In the genomic region with DNA sequence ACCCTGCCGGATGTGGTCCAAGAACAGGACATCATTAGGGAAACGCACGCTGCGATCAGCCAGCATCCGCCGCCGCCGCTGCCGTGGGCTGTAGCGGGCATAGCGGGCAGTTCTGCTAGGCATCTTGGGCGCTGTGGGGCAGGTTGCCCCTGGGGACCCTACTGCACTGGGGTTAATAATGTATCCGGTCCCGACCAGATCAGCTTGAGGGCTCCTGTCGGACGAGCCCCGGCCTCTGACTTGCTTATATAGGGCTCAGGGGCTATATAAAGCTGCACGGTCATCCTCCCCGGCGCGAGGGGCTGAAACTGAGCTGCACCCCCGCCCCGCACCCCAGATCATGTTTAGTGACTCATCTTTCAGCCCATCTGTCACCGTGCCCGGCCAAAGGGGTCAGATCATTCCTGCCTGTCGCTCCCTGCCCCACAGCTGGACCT, we compare ENCODE assay signal across 9 cellular contexts. TPM values are rescaled to one million over a fixed set of nuclear protein-coding genes. Genes with fewer than 3 reads are reported as not detected.
DNase-seq lines count a peak whose midpoint lies in the region; ATAC-seq and TF ChIP-seq lines count a peak whose summit lies in the region.
"Had no signal": no experiment of that assay in that cellular context is flagged by ENCODE, and none has a peak within 500 bp of the region (broad histone marks: within the 10 kb centered on the region; RNA-seq: fewer than 3 reads in every experiment).

A gene with protein sequence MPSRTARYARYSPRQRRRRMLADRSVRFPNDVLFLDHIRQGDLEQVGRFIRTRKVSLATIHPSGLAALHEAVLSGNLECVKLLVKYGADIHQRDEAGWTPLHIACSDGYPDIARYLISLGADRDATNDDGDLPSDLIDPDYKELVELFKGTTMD (minus strand): TSS at position 220 of the 437 bp plus-strand sequence. CDS start 97 bp downstream, at position 123.

- H3K4me1 ChIP-seq in SJCRH30 (peaks cover 12% of the 10 kb centered on the region), psoas muscle (peaks cover 38% of the 10 kb centered on the region), mucosa of descending colon (ENCODE audit: low read depth) (peaks cover 7% of the 10 kb centered on the region)

- peak within 1 kb of the TSS; percentile 57 for H3K4me3 ChIP-seq in GM12875 (ENCODE audit: low read depth, low read length)
- H3K4me3 ChIP-seq in SJCRH30 = peak within 1 kb of the TSS; percentile 77
- peak within 1 kb of the TSS; percentile 68 for H3K4me3 ChIP-seq in fibroblast of mammary gland (ENCODE audit: control insufficient read depth, low read depth, low read length)
- H3K4me3 ChIP-seq in psoas muscle = peak within 1 kb of the TSS; percentile 72
- no peak within 1 kb of the TSS for H3K4me3 ChIP-seq in mucosa of descending colon

- H3K36me3 ChIP-seq in SJCRH30 (no peaks in the 10 kb centered on the region), psoas muscle (ENCODE audit: insufficient read depth in 1 of 2, low read depth in 1 of 2) (peaks cover 0 to 9% of the 10 kb centered on the region in 2 donors), mucosa of descending colon (ENCODE audit: low read depth) (no peaks in the 10 kb centered on the region)

- H3K27ac ChIP-seq in SJCRH30 = no peak within 1 kb of the TSS
- H3K27ac ChIP-seq in psoas muscle = peak within 1 kb of the TSS; percentile 98

- H3K9me3 ChIP-seq in SJCRH30 (replicated peaks) (no peaks in the 10 kb centered on the region), psoas muscle (no peaks in the 10 kb centered on the region), mucosa of descending colon (no peaks in the 10 kb centered on the region)

- TF ChIP-seq CTCF in GM12875 (IDR thresholded peaks at IDR 0.05; ENCODE audit: borderline replicate concordance, insufficient read depth, low read depth, low read length) (no peak), fibroblast of mammary gland (conservative IDR thresholded peaks at IDR 0.05; ENCODE audit: control insufficient read depth, insufficient read depth, low read depth, low read length) (no peak), psoas muscle (IDR thresholded peaks at IDR 0.05) (no peak), mucosa of descending colon (IDR thresholded peaks at IDR 0.05) (no peak)

- no peaks in the 10 kb centered on the region for H3K27me3 ChIP-seq in SJCRH30
- H3K27me3 ChIP-seq in psoas muscle (ENCODE audit: insufficient read depth in 3 of 3, low read length in 2 of 3) = no peaks in the 10 kb centered on the region

- intact Hi-C loops in psoas muscle (cut with DNase I) = loop anchor here in 1 of 2 donors (2.0 kb wide), 1 partner anchor 26 kb away; a partner anchor contains a TSS
- intact Hi-C loops in mucosa of descending colon (cut with DNase I, micrococcal nuclease) = no loop called here

- ATAC-seq in psoas muscle (peak; percentile 52 to 69 (median 66)), mucosa of descending colon (no peak), HG02642 (IDR thresholded peaks at IDR 0.05; ENCODE audit: poor library complexity, unreplicated experiment) (no peak)

- WGBS in psoas muscle, 3 donors = 30 to 59% (median 30%) methylated on average over 26 of the region's 26 CpGs

- DNase-seq in SJCRH30 (no peak), fibroblast of mammary gland (ENCODE audit: low read depth) (no peak), psoas muscle (peak; percentile 90 to 97), activated gamma-delta T cell (lab: John Stamatoyannopoulos, UW) (no peak), KG1 (lab: John Stamatoyannopoulos, UW) (no peak), mucosa of descending colon (no peak)
- DNase-seq: GOT3 had no signal

RNA-seq across cellular contexts. Expression of the gene that starts here (rescaled TPM):
- total RNA-seq in SJCRH30 (2014; rRNA removed; shearing (Covaris generic)) = not detected in 2 replicates
- total RNA-seq in psoas muscle = 1,000 to 10,000 TPM in 3 of 4 donors, 100 to 1,000 TPM in 1; 976 to 2,217 (median 1,286) TPM
- polyA plus RNA-seq in psoas muscle = 100 to 1,000 TPM; 296 to 661 (median 603) TPM
- under 1 TPM in 2 of 3 donors, not detected in 1; 0.52 to 0.84 TPM for total RNA-seq in mucosa of descending colon

Comparison
In these comparisons a context has a peak if more than half of its experiments do, and no peak if none do; other contexts are left out.
1. RNA of the gene that starts here (total RNA-seq): 976 to 2,217 TPM in psoas muscle; 0.52 to 0.84 TPM in mucosa of descending colon and not detected in SJCRH30; every median in the first group is over 100 times any median in the second.
2. DNase-seq: peak in psoas muscle (2 of 2); none in SJCRH30 (0 of 2), fibroblast of mammary gland (single experiment), activated gamma-delta T cell (single experiment), KG1 (single experiment) and mucosa of descending colon (0 of 3).
3. ATAC-seq: peak in psoas muscle (4 of 4); none in mucosa of descending colon (single experiment) and HG02642 (single experiment).